ENCODE assay signal across 19 cellular contexts in the genomic region with DNA sequence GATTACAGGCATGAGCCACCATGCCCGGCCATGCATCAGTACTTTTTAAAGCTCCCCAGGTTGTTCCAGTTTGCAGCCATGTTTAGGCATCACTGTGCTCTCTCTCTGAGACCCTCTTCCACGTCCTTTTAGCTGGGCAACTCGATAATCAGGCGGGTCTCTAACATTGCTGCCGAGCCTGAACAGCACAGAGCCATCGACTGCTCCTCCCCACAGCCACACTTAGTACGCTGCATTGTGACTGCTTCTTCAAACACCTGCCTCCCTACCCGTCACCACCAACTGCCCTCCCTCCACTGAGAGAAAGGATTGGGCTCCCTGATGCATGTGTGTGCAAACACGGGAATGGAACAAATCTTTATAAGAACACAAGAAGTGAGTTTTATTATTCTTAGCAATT. TPM values are rescaled to one million over a fixed set of nuclear protein-coding genes. Genes with fewer than 3 reads are reported as not detected.
DNase-seq lines count a peak whose midpoint lies in the region; ATAC-seq, FAIRE-seq and TF ChIP-seq lines count a peak whose summit lies in the region.
"Had no signal": no experiment of that assay in that cellular context is flagged by ENCODE, and none has a peak within 500 bp of the region (broad histone marks: within the 10 kb centered on the region; RNA-seq: fewer than 3 reads in every experiment).

No MANE protein-coding gene starts in this region.

- TF ChIP-seq RAD21 in GM12878 (IDR thresholded peaks at IDR 0.05; ENCODE audit: insufficient read depth, low read depth, low read length) = no peak

- H3K36me3 ChIP-seq in GM12878 (ENCODE audit: control insufficient read depth in 2 of 2, insufficient read depth in 2 of 2, low read length in 1 of 2) = no peaks in the 10 kb centered on the region
- no peaks in the 10 kb centered on the region for H3K36me3 ChIP-seq in A673 (ENCODE audit: insufficient read depth, low read length, poor library complexity, severe bottlenecking)
- H3K36me3 ChIP-seq: upper lobe of right lung had no signal

- TF ChIP-seq EP300 in GM12878 (IDR thresholded peaks at IDR 0.05; ENCODE audit: borderline replicate concordance in 1 of 2, control insufficient read depth in 1 of 2, low read depth in 2 of 2, low read length in 2 of 2) = no peak

- in situ Hi-C loops in GM12878 (cut with MboI) = no loop called here

- ATAC-seq in GM12878 = peak; percentile 33; the same call in 1 of the 3 replicates
- no peak for ATAC-seq in GM21528 (IDR thresholded peaks at IDR 0.05; ENCODE audit: low FRiP score, unreplicated experiment)
- ATAC-seq: foreskin keratinocyte, upper lobe of right lung had no signal

- H3K4me1 ChIP-seq in GM12878 (ENCODE audit: control insufficient read depth, insufficient read depth, low read length) (peaks cover 9% of the 10 kb centered on the region; the same call in 1 of the 2 replicates), A673 (ENCODE audit: insufficient read depth, low read length, poor library complexity, severe bottlenecking) (no peaks in the 10 kb centered on the region)
- H3K4me1 ChIP-seq: foreskin keratinocyte had no signal

- RAD21 ChIA-PET in GM12878 (lab: Charles Lee; ENCODE audit: unreplicated experiment) = interaction anchor here (0.8 kb wide), 2 partner anchors 10 to 78 kb away, joined by 3 to 5 read pairs; no protein-coding TSS in a partner anchor

- no peaks in the 10 kb centered on the region for H3K79me2 ChIP-seq in GM12878 (ENCODE audit: control insufficient read depth, insufficient read depth, low read length)

- no peaks in the 10 kb centered on the region for H3K27me3 ChIP-seq in GM12878 (replicated peaks in 1 of 2; ENCODE audit: control insufficient read depth in 2 of 2, insufficient read depth in 2 of 2, low read length in 1 of 2)
- no peaks in the 10 kb centered on the region for H3K27me3 ChIP-seq in A673 (replicated peaks; ENCODE audit: insufficient read depth, low read depth, low read length, poor library complexity)
- H3K27me3 ChIP-seq: foreskin keratinocyte, upper lobe of right lung had no signal

- DNase-seq in DMS79 treated with DMSO at 0.1 percent for 48 hours (lab: John Stamatoyannopoulos, UW) (peak; percentile 42), DMS79 (lab: John Stamatoyannopoulos, UW) (no peak), COLO668 (lab: John Stamatoyannopoulos, UW; ENCODE audit: unreplicated experiment) (peak; percentile 29), NCI-H1694 treated with DMSO at 0.1 percent for 48 hours (lab: John Stamatoyannopoulos, UW) (peak; percentile 65), GM12878 (ENCODE audit: low read depth, low spot score) (no peak), kidney glomerular epithelial cell (lab: John Stamatoyannopoulos, UW) (no peak), A673 (ENCODE audit: low spot score) (no peak)
- DNase-seq: anterior cingulate cortex; central memory CD4-positive, alpha-beta T cell; foreskin keratinocyte; H7; naive B cell; upper lobe of right lung had no signal

- no peak for TF ChIP-seq CTCF in GM12878 (IDR thresholded peaks at IDR 0.05 in 2 of 3, conservative IDR thresholded peaks at IDR 0.05 in 1 of 3; ENCODE audit: control insufficient read depth in 2 of 3, extremely low read depth in 1 of 3, insufficient read depth in 1 of 3, low read depth in 3 of 3, low read length in 3 of 3)
- no peak for TF ChIP-seq CTCF in A673 (conservative IDR thresholded peaks at IDR 0.05; ENCODE audit: low read depth, low read length)

- no TSS peak for BruUV-seq in GM12878 (replicated peaks; lab: Mats Ljungman, UMichigan)
- BruUV-seq in A673 (replicated peaks; lab: Mats Ljungman, UMichigan) = no TSS peak

- H3K4me2 ChIP-seq in GM12878 (ENCODE audit: control insufficient read depth, insufficient read depth) = no peak overlapping the region

- H3K4me3 ChIP-seq in GM12878 = no peak overlapping the region
- H3K4me3 ChIP-seq in A673 (ENCODE audit: low read depth, low read length, poor library complexity, severe bottlenecking) = no peak overlapping the region
- H3K4me3 ChIP-seq: upper lobe of right lung had no signal

- no peak for FAIRE-seq in GM12878 (lab: Jason Lieb, UNC)
- FAIRE-seq: HTR-8/SVneo had no signal

- intact Hi-C loops in GM12878 (cut with micrococcal nuclease; ENCODE audit: unreplicated experiment) (loop anchor here (5.0 kb wide), 1 partner anchor 209 kb away; no protein-coding TSS in a partner anchor), A673 (cut with micrococcal nuclease; ENCODE audit: unreplicated experiment) (no loop called here)

- H3K9ac ChIP-seq in GM12878 (ENCODE audit: control insufficient read depth, insufficient read depth, low read length) = no peak overlapping the region

- WGBS in GM12878 (ENCODE audit: insufficient coverage, insufficient replicate concordance, low lambda C conversion rate, missing lambda C conversion rate) = 41% methylated on average over 9 of the region's 9 CpGs

- CTCF ChIA-PET in GM12878 (lab: Yijun Ruan, JAX) (interaction anchor here (0.8 to 4.2 kb wide), 5 partner anchors 16 to 87 kb away, joined by 3 to 29 read pairs (median 6); no protein-coding TSS in a partner anchor), A673 (lab: Charles Lee) (no interaction called here)

- H3K9me3 ChIP-seq in GM12878 (replicated peaks; ENCODE audit: control insufficient read depth, insufficient read depth, low read length) (no peaks in the 10 kb centered on the region), A673 (ENCODE audit: low read depth, low read length, poor library complexity, severe bottlenecking) (no peaks in the 10 kb centered on the region)
- H3K9me3 ChIP-seq: upper lobe of right lung had no signal

- H4K20me1 ChIP-seq in GM12878 (ENCODE audit: control insufficient read depth, insufficient read depth) = no peaks in the 10 kb centered on the region

- H3K27ac ChIP-seq in GM12878 (ENCODE audit: control insufficient read depth, insufficient read depth) = no peak overlapping the region
- no peak overlapping the region for H3K27ac ChIP-seq in A673 (ENCODE audit: low read depth, low read length, poor library complexity, severe bottlenecking)
- H3K27ac ChIP-seq: 22Rv1, foreskin keratinocyte, upper lobe of right lung, VCaP had no signal

- H2AFZ ChIP-seq in GM12878 (ENCODE audit: control insufficient read depth, low read depth, low read length) = no peak overlapping the region

- no peak for TF ChIP-seq POLR2A in GM12878 (IDR thresholded peaks at IDR 0.05; ENCODE audit: low read depth, low read length)

- SMC1A ChIA-PET in GM12878 (lab: Charles Lee; ENCODE audit: uncharacterized antibody, unreplicated experiment) = interaction anchor here (0.6 to 2.0 kb wide), 4 partner anchors 18 to 79 kb away, joined by 3 to 10 read pairs (median 4); no protein-coding TSS in a partner anchor

- POLR2A ChIA-PET in GM12878 (lab: Charles Lee) (interaction anchor here (0.7 kb wide), 1 partner anchor 221 kb away, joined by 7 read pairs; no protein-coding TSS in a partner anchor), A673 (lab: Charles Lee; ENCODE audit: low non-redundant PET) (no interaction called here)

RNA-seq across cellular contexts. Expression of gene TACR2, which starts 11.4 kb away (rescaled TPM):
- total RNA-seq in GM12878 (2013; cell fraction: nucleolus; rRNA removed) = not detected in 2 replicates
- not detected in 2 replicates for total RNA-seq in GM12878 (2014; rRNA removed)
- not detected in 2 replicates for total RNA-seq in GM12878 (2014; rRNA removed; fragmentation: Illumina TruSeq; extraction: Trizol)
- not detected in 2 replicates for total RNA-seq in GM12878 (2021)
- polyA plus RNA-seq in GM12878 (2011; ENCODE audit: low read depth) = not detected
- polyA plus RNA-seq in GM12878 (2011; rRNA removed) = not detected in 2 replicates
- not detected in 2 replicates for polyA plus RNA-seq in GM12878 (2011; cell fraction: cytosol; rRNA removed)
- polyA plus RNA-seq in GM12878 (2011; cell fraction: nucleus; rRNA removed) = not detected in 2 replicates
- 0.12 TPM in 1 of 2 replicates, not detected in the other for polyA plus RNA-seq in GM12878 (2012)
- not detected in 2 replicates for polyA plus RNA-seq in GM12878 (2014; fragmentation: Illumina TruSeq; extraction: Trizol)
- not detected for polyA plus RNA-seq in GM12878 (2014; fragmentation: Nextera tagmentation; extraction: Ambion mirVana)
- polyA plus RNA-seq in GM12878 (2014; rRNA removed) = not detected in 2 replicates
- under 1 TPM in 1 of 2 experiments, not detected in 1; 0.11 TPM for polyA plus RNA-seq in GM12878 (2016; fragmentation: Nextera tagmentation; extraction: Ambion mirVana)
- polyA minus RNA-seq in GM12878 (2011; rRNA and poly(A)+ RNA removed) = not detected in 2 replicates
- not detected in 2 replicates for polyA minus RNA-seq in GM12878 (2011; cell fraction: cytosol; rRNA and poly(A)+ RNA removed)
- polyA minus RNA-seq in GM12878 (2011; cell fraction: nucleus; rRNA and poly(A)+ RNA removed) = not detected in 2 replicates
- 0.17 and 0.21 TPM in 2 replicates for total RNA-seq in A673 (2021)
- total RNA-seq: foreskin keratinocyte, H7, kidney epithelial cell, skeletal muscle tissue had no signal

RNA-seq across cellular contexts. Expression of gene TSPAN15, which starts 23.1 kb away (rescaled TPM):
- total RNA-seq in GM12878 (2013; cell fraction: nucleolus; rRNA removed) = 13.5 and 16.0 TPM in 2 replicates
- total RNA-seq in GM12878 (2014; rRNA removed) = 1.9 and 2.2 TPM in 2 replicates
- total RNA-seq in GM12878 (2014; rRNA removed; fragmentation: Illumina TruSeq; extraction: Trizol) = 1.3 and 1.8 TPM in 2 replicates
- 2.3 and 3.3 TPM in 2 replicates for total RNA-seq in GM12878 (2021)
- 0.81 TPM for polyA plus RNA-seq in GM12878 (2011; ENCODE audit: low read depth)
- 6.2 and 8.5 TPM in 2 replicates for polyA plus RNA-seq in GM12878 (2011; rRNA removed)
- 10.5 and 14.8 TPM in 2 replicates for polyA plus RNA-seq in GM12878 (2011; cell fraction: cytosol; rRNA removed)
- 11.7 and 12.8 TPM in 2 replicates for polyA plus RNA-seq in GM12878 (2011; cell fraction: nucleus; rRNA removed)
- polyA plus RNA-seq in GM12878 (2012) = 2.3 and 2.7 TPM in 2 replicates
- polyA plus RNA-seq in GM12878 (2014; fragmentation: Illumina TruSeq; extraction: Trizol) = 1.4 and 2.7 TPM in 2 replicates
- polyA plus RNA-seq in GM12878 (2014; fragmentation: Nextera tagmentation; extraction: Ambion mirVana) = not detected
- 1.4 and 2.5 TPM in 2 replicates for polyA plus RNA-seq in GM12878 (2014; rRNA removed)
- polyA plus RNA-seq in GM12878 (2016; fragmentation: Nextera tagmentation; extraction: Ambion mirVana) = 1 to 10 TPM; 2.2 to 2.8 TPM
- 16.0 and 19.2 TPM in 2 replicates for polyA minus RNA-seq in GM12878 (2011; rRNA and poly(A)+ RNA removed)
- 2.6 and 2.9 TPM in 2 replicates for polyA minus RNA-seq in GM12878 (2011; cell fraction: cytosol; rRNA and poly(A)+ RNA removed)
- 6.2 and 9.1 TPM in 2 replicates for polyA minus RNA-seq in GM12878 (2011; cell fraction: nucleus; rRNA and poly(A)+ RNA removed)
- 2.1 and 2.5 TPM in 2 replicates for total RNA-seq in A673 (2021)

Comparison
In these comparisons a context has a peak if more than half of its experiments do, and no peak if none do; other contexts are left out.
1. DNase-seq: peak in DMS79 treated with DMSO at 0.1 percent for 48 hours (single experiment), COLO668 (single experiment) and NCI-H1694 treated with DMSO at 0.1 percent for 48 hours (single experiment); none in DMS79 (single experiment), GM12878 (single experiment), kidney glomerular epithelial cell (single experiment) and A673 (single experiment).